Comparison of ENCODE assay signal across 27 cellular contexts in the genomic region with DNA sequence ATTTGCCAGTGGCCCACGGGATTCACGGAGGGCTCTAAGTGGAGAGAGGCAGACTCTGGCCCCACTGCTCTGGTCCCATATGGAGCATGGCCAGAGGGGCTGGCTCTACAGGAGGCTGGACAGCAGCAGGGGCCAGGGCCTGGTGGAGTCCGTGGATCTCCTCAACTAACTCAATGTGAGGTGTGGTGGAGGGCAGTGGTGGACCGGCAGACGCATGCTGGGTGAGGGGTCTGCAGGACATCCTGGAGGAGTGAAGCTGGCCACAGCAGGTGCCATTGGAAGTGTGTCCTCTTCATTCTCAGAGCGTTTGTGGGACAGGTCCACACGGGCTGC. TPM values are rescaled to one million over a fixed set of nuclear protein-coding genes. Genes with fewer than 3 reads are reported as not detected.
"Had no signal": no experiment of that assay in that cellular context is flagged by ENCODE, and none has a peak within 500 bp of the region (broad histone marks: within the 10 kb centered on the region; RNA-seq: fewer than 3 reads in every experiment).

No MANE protein-coding gene starts in this region.

- H3K27ac ChIP-seq: epithelial cell of prostate, esophagus muscularis mucosa, gastroesophageal sphincter, pancreas, prostate gland, sigmoid colon, skin epidermis, thoracic aorta, transverse colon, vagina had no signal

- H3K4me3 Mint-ChIP-seq: dendritic cell treated with granulocyte-macrophage colony-stimulating factor and Interleukin-4, amounts not matched to agents 40 ng/mL and 50 ng/mL, for 4 days; effector memory CD8-positive, alpha-beta T cell; immature natural killer cell; naive B cell; nephron progenitor cell; stimulated activated naive B cell treated with anti-CD40 and anti-IgM and Interleukin-4, amounts not matched to agents 10 μg/mL and 1 μg/mL and 100 μg/mL, for 72 hours; stimulated activated naive CD8-positive, alpha-beta T cell treated with anti-CD3 and anti-CD28 coated beads, Interleukin-15, amount 100 ng/mL, for 72 hours had no signal

- H3K9me3 Mint-ChIP-seq: dendritic cell treated with granulocyte-macrophage colony-stimulating factor and Interleukin-4, amounts not matched to agents 40 ng/mL and 50 ng/mL, for 4 days; effector memory CD8-positive, alpha-beta T cell; immature natural killer cell had no signal

- H3K9me3 ChIP-seq: esophagus muscularis mucosa, pancreas, prostate gland, sigmoid colon, thoracic aorta, transverse colon, vagina had no signal

- FAIRE-seq: colon, keratinocyte, pancreas had no signal

- H3K4me3 ChIP-seq: esophagus muscularis mucosa, gastroesophageal sphincter, pancreas, prostate gland, sigmoid colon, skin epidermis, thoracic aorta, transverse colon, vagina had no signal

- H3K27ac Mint-ChIP-seq: dendritic cell treated with granulocyte-macrophage colony-stimulating factor and Interleukin-4, amounts not matched to agents 40 ng/mL and 50 ng/mL, for 4 days; effector memory CD8-positive, alpha-beta T cell; immature natural killer cell; naive B cell; nephron progenitor cell; stimulated activated naive B cell treated with anti-CD40 and anti-IgM and Interleukin-4, amounts not matched to agents 10 μg/mL and 1 μg/mL and 100 μg/mL, for 72 hours; stimulated activated naive CD8-positive, alpha-beta T cell treated with anti-CD3 and anti-CD28 coated beads, Interleukin-15, amount 100 ng/mL, for 72 hours had no signal

- DNase-seq: effector memory CD8-positive, alpha-beta T cell; foreskin fibroblast; immature natural killer cell; mesendoderm; naive B cell; nephron progenitor cell; sigmoid colon; stimulated activated CD4-positive, alpha-beta T cell treated with anti-CD3 and anti-CD28 coated beads, Interleukin-2, amount 100 ng/mL, for 24 hours; stimulated activated CD4-positive, alpha-beta T cell treated with anti-CD3 and anti-CD28 coated beads, Interleukin-4, amount 100 ng/mL, for 4 hours; stimulated activated naive B cell treated with anti-CD40 and anti-IgM and Interleukin-4, amounts not matched to agents 10 μg/mL and 1 μg/mL and 100 μg/mL, for 72 hours; stimulated activated naive CD8-positive, alpha-beta T cell treated with anti-CD3 and anti-CD28 coated beads, Interleukin-15, amount 100 ng/mL, for 72 hours; substantia nigra; transverse colon had no signal

- H3K4me1 ChIP-seq: esophagus muscularis mucosa, gastroesophageal sphincter, pancreas, prostate gland, sigmoid colon, transverse colon, vagina had no signal

- H3K36me3 Mint-ChIP-seq: immature natural killer cell; stimulated activated naive B cell treated with anti-CD40 and anti-IgM and Interleukin-4, amounts not matched to agents 10 μg/mL and 1 μg/mL and 100 μg/mL, for 72 hours had no signal

- H3K27me3 ChIP-seq: pancreas, vagina had no signal

- ATAC-seq: effector memory CD8-positive, alpha-beta T cell; gastroesophageal sphincter; pancreas; stimulated activated naive B cell treated with anti-CD40 and anti-IgM and Interleukin-4, amounts not matched to agents 10 μg/mL and 1 μg/mL and 100 μg/mL, for 72 hours; stimulated activated naive CD8-positive, alpha-beta T cell treated with anti-CD3 and anti-CD28 coated beads, Interleukin-15, amount 100 ng/mL, for 72 hours had no signal

- H3K36me3 ChIP-seq: esophagus muscularis mucosa, gastroesophageal sphincter, pancreas, prostate gland, sigmoid colon, thoracic aorta, transverse colon, vagina had no signal

- H3K4me1 Mint-ChIP-seq: immature natural killer cell; stimulated activated naive CD8-positive, alpha-beta T cell treated with anti-CD3 and anti-CD28 coated beads, Interleukin-15, amount 100 ng/mL, for 72 hours had no signal

RNA-seq across cellular contexts. Expression of gene INS, which starts 37.4 kb away (rescaled TPM):
- total RNA-seq: esophagus muscularis mucosa, gastroesophageal sphincter, lung microvascular endothelial cell, prostate gland, renal cortical epithelial cell, sigmoid colon, thoracic aorta, transverse colon, vagina had no signal

RNA-seq across cellular contexts. Expression of gene TH, which starts 48.0 kb away (rescaled TPM):
- total RNA-seq: liver, sigmoid colon, thoracic aorta, transverse colon had no signal
